In the genomic region with DNA sequence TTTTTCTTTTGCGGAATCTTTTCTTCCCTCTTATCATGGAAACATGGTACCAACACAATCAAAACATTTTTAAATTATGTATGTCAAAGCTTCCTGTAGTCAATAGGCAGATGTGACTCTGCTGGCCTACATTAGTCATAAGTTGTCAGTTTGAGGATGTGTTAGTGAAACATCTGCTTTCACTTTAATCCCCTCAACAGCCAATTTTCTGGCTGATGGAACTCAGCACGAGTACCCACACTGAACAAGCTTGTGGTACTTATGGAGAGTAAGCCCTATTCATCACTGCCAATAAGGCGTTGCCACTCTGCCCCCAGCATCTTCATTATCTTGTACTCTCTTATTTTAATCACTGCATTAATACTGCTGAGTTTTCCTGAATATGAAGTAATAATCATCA, we compare ENCODE assay signal across 29 cellular contexts.
A peak's percentile ranks its signal among the peaks of the same experiment; 100 is the strongest.
DNase-seq lines count a peak whose midpoint lies in the region; ATAC-seq, FAIRE-seq and TF ChIP-seq lines count a peak whose summit lies in the region.
"Had no signal": no experiment of that assay in that cellular context is flagged by ENCODE, and none has a peak within 500 bp of the region (broad histone marks: within the 10 kb centered on the region; RNA-seq: fewer than 3 reads in every experiment).

No MANE protein-coding gene starts in this region.

- H3K4me3 ChIP-seq in OCI-LY1 (ENCODE audit: low read depth, low read length, poor library complexity, severe bottlenecking) (no peak overlapping the region), hepatocyte (no peak overlapping the region)
- H3K4me3 ChIP-seq: left ventricle myocardium inferior, PC-9, prostate gland, sigmoid colon, thoracic aorta had no signal

- WGBS in hepatocyte (ENCODE audit: low lambda C conversion rate, missing lambda C conversion rate), result 69% methylated on average over 3 of the region's 3 CpGs

- H3K27me3 ChIP-seq in OCI-LY1 (ENCODE audit: insufficient read depth, low read length), result no peaks in the 10 kb centered on the region
- H3K27me3 ChIP-seq in foreskin keratinocyte, result no peaks in the 10 kb centered on the region
- H3K27me3 ChIP-seq in hepatocyte, result no peaks in the 10 kb centered on the region
- H3K27me3 ChIP-seq: sigmoid colon had no signal

- no peak overlapping the region for H3K9ac ChIP-seq in OCI-LY1 (ENCODE audit: low read length)

- H4K20me1 ChIP-seq in OCI-LY1 (ENCODE audit: insufficient read depth, low read length) (no peaks in the 10 kb centered on the region), hepatocyte (ENCODE audit: insufficient read depth, poor library complexity, severe bottlenecking) (no peaks in the 10 kb centered on the region)

- H3K4me2 ChIP-seq in OCI-LY1 (ENCODE audit: low read length) (no peak overlapping the region), hepatocyte (no peak overlapping the region)
- H3K4me2 ChIP-seq: PC-9 had no signal

- H3K4me1 ChIP-seq in OCI-LY1 (ENCODE audit: insufficient read depth, low read length, severe bottlenecking) (peaks cover 4% of the 10 kb centered on the region), foreskin keratinocyte (no peaks in the 10 kb centered on the region), hepatocyte (ENCODE audit: insufficient read depth) (no peaks in the 10 kb centered on the region)
- H3K4me1 ChIP-seq: left ventricle myocardium inferior, prostate gland, sigmoid colon had no signal

- no peaks in the 10 kb centered on the region for H3K36me3 ChIP-seq in OCI-LY1 (ENCODE audit: insufficient read depth, low read length)
- H3K36me3 ChIP-seq in hepatocyte (replicated peaks; ENCODE audit: insufficient read depth, low read depth), result no peaks in the 10 kb centered on the region
- H3K36me3 ChIP-seq: left ventricle myocardium inferior, prostate gland, sigmoid colon, thoracic aorta had no signal

- FAIRE-seq in HTR-8/SVneo (lab: Jason Lieb, UNC), result peak; percentile 70
- FAIRE-seq: GM12892, islet of Langerhans, urothelium cell line had no signal

- no peaks in the 10 kb centered on the region for H3K9me2 ChIP-seq in OCI-LY1 (ENCODE audit: low read depth, low read length)
- H3K9me2 ChIP-seq in hepatocyte (replicated peaks; ENCODE audit: insufficient read depth), result no peaks in the 10 kb centered on the region

- peak; percentile 28 for ATAC-seq in foreskin keratinocyte
- ATAC-seq: WTC11 had no signal

- H3K9me3 ChIP-seq in OCI-LY1 (ENCODE audit: low read length) (no peaks in the 10 kb centered on the region), hepatocyte (ENCODE audit: low read depth) (no peaks in the 10 kb centered on the region)
- H3K9me3 ChIP-seq: left ventricle myocardium inferior, prostate gland, sigmoid colon, thoracic aorta had no signal

- TF ChIP-seq CTCF in OCI-LY1 (IDR thresholded peaks at IDR 0.05; ENCODE audit: low read length) (no peak), foreskin keratinocyte (conservative IDR thresholded peaks at IDR 0.05) (no peak), hepatocyte (IDR thresholded peaks at IDR 0.05; ENCODE audit: poor library complexity) (no peak)

- H2AFZ ChIP-seq in OCI-LY1 (ENCODE audit: low read length), result peak overlapping the region; percentile 22; the same call in 1 of the 2 replicates
- no peak overlapping the region for H2AFZ ChIP-seq in hepatocyte
- H2AFZ ChIP-seq: PC-9 had no signal

- DNase-seq in DMS53 (lab: John Stamatoyannopoulos, UW) (peak; percentile 29), HTR-8/SVneo (ENCODE audit: insufficient read length, low spot score) (no peak), foreskin keratinocyte (peak in 1 of 2 donors; percentile 23), hepatocyte (ENCODE audit: low spot score) (no peak)
- no peak for DNase-seq in stimulated activated naive CD4-positive, alpha-beta T cell treated with Interleukin-2 at 50 U/mL for 16 hours (lab: John Stamatoyannopoulos, UW)
- DNase-seq in stimulated activated CD4-positive, alpha-beta T cell treated with anti-CD3 and anti-CD28 coated beads, Interleukin-12 subunit alpha, Interleukin-12 subunit beta, amount 100 ng/mL, for 4 hours, result no peak
- DNase-seq: activated CD4-positive, alpha-beta T cell treated with anti-CD3 and anti-CD28 coated beads, Interleukin-2, amount 10 ng/mL, durations not matched to agents 7 days and 5 days; activated T-cell treated with anti-CD3 and anti-CD28 coated beads, Interleukin-2, amount 50 U/mL, for 24 hours; CD4-positive, CD25-positive, alpha-beta regulatory T cell; EL; H9; KBM-7; left ventricle myocardium inferior; naive B cell; NCI-H1694; NCI-H2171; NCI-H526 treated with DMSO at 0.1 percent for 48 hours; nucleus accumbens; sigmoid colon; stimulated activated CD4-positive, alpha-beta T cell treated with anti-CD3 and anti-CD28 coated beads, Interleukin-15, amount 100 ng/mL, for 24 hours; T1000 had no signal

- H3K27ac ChIP-seq in OCI-LY1 (ENCODE audit: low read depth, low read length, poor library complexity, severe bottlenecking) (no peak overlapping the region), foreskin keratinocyte (no peak overlapping the region), hepatocyte (no peak overlapping the region)
- H3K27ac ChIP-seq: left ventricle myocardium inferior, PC-9, prostate gland, sigmoid colon, thoracic aorta had no signal

- H3F3A ChIP-seq in OCI-LY1 (ENCODE audit: insufficient read depth, low read length), result no peaks in the 10 kb centered on the region

- H3K79me2 ChIP-seq in OCI-LY1 (ENCODE audit: insufficient read depth, low read length) (no peaks in the 10 kb centered on the region), hepatocyte (no peaks in the 10 kb centered on the region)
